In genomic region chr3:171488479-171488878, GRCh38 we compare ENCODE assay signal across 30 cellular contexts.
"Had no signal": no experiment of that assay in that cellular context is flagged by ENCODE, and none has a peak within 500 bp of the region (broad histone marks: within the 10 kb centered on the region; RNA-seq: fewer than 3 reads in every experiment).

No MANE protein-coding gene starts in this region.

- FAIRE-seq: kidney had no signal

- H3K36me3 ChIP-seq: left lung, lower lobe of right lung, neural progenitor cell, neutrophil, right atrium auricular region, right lobe of liver, stomach, thyroid gland, transverse colon, upper lobe of left lung, vagina had no signal

- H3K9me3 Mint-ChIP-seq: mesothelial cell of epicardium; naive B cell; natural killer cell; nephron progenitor cell; neural progenitor cell; stimulated activated naive B cell treated with anti-CD40 and anti-IgM and Interleukin-4, amounts not matched to agents 10 μg/mL and 1 μg/mL and 100 μg/mL, for 72 hours had no signal

- DNase-seq: hippocampal formation; kidney; left colon; left lung; lower lobe of right lung; mesendoderm; naive B cell; natural killer cell; nephron progenitor cell; occipital lobe; right lobe of liver; stimulated activated CD4-positive, alpha-beta T cell treated with anti-CD3 and anti-CD28 coated beads, Interleukin-1b, Interleukin-23, amount 100 ng/mL, for 48 hours; stimulated activated CD4-positive, alpha-beta T cell treated with anti-CD3 and anti-CD28 coated beads, Interleukin-2, amount 100 ng/mL, for 48 hours; stimulated activated CD4-positive, alpha-beta T cell treated with anti-CD3 and anti-CD28 coated beads, Interleukin-4, amount 100 ng/mL, for 4 hours; stimulated activated CD8-positive, alpha-beta memory T cell treated with anti-CD3 and anti-CD28 coated beads, Interleukin-4, amount 100 ng/mL, for 48 hours; stimulated activated naive B cell treated with anti-CD40 and anti-IgM and Interleukin-4, amounts not matched to agents 10 μg/mL and 1 μg/mL and 100 μg/mL, for 72 hours; stimulated activated naive CD8-positive, alpha-beta T cell treated with anti-CD3 and anti-CD28 coated beads, Interleukin-15, Interleukin-2, amounts not matched to agents 100 U/mL and 50 U/mL, for 24 hours; stomach; testis; thyroid gland; transverse colon; upper lobe of left lung had no signal

- H3K4me2 ChIP-seq: neural progenitor cell, smooth muscle cell had no signal

- H3K4me1 ChIP-seq: lower lobe of right lung, neural progenitor cell, parathyroid adenoma, right atrium auricular region, right lobe of liver, stomach, testis, thyroid gland, upper lobe of left lung, vagina had no signal

- H3K27ac Mint-ChIP-seq: mesothelial cell of epicardium; naive B cell; natural killer cell; nephron progenitor cell; neural progenitor cell; progenitor cell of endocrine pancreas; stimulated activated naive B cell treated with anti-CD40 and anti-IgM and Interleukin-4, amounts not matched to agents 10 μg/mL and 1 μg/mL and 100 μg/mL, for 72 hours had no signal

- H3K4me3 Mint-ChIP-seq: mesothelial cell of epicardium; naive B cell; natural killer cell; nephron progenitor cell; neural progenitor cell; stimulated activated naive B cell treated with anti-CD40 and anti-IgM and Interleukin-4, amounts not matched to agents 10 μg/mL and 1 μg/mL and 100 μg/mL, for 72 hours had no signal

- H3K9me3 ChIP-seq: left lung, lower lobe of right lung, neutrophil, right atrium auricular region, right lobe of liver, stomach, testis, thyroid gland, transverse colon, upper lobe of left lung, vagina had no signal

- H3K4me1 Mint-ChIP-seq: mesothelial cell of epicardium; nephron progenitor cell; neural progenitor cell; stimulated activated naive B cell treated with anti-CD40 and anti-IgM and Interleukin-4, amounts not matched to agents 10 μg/mL and 1 μg/mL and 100 μg/mL, for 72 hours had no signal

- H3K36me3 Mint-ChIP-seq: mesothelial cell of epicardium; naive B cell; natural killer cell; neural progenitor cell; stimulated activated naive B cell treated with anti-CD40 and anti-IgM and Interleukin-4, amounts not matched to agents 10 μg/mL and 1 μg/mL and 100 μg/mL, for 72 hours had no signal

- H3K27me3 Mint-ChIP-seq: naive B cell; progenitor cell of endocrine pancreas; stimulated activated naive B cell treated with anti-CD40 and anti-IgM and Interleukin-4, amounts not matched to agents 10 μg/mL and 1 μg/mL and 100 μg/mL, for 72 hours had no signal

- ATAC-seq: left colon; left lung; lower lobe of right lung; natural killer cell; right lobe of liver; stimulated activated naive B cell treated with anti-CD40 and anti-IgM and Interleukin-4, amounts not matched to agents 10 μg/mL and 1 μg/mL and 100 μg/mL, for 72 hours; stimulated activated naive CD8-positive, alpha-beta T cell treated with anti-CD3 and anti-CD28 coated beads, Interleukin-15, Interleukin-2, amounts not matched to agents 100 U/mL and 50 U/mL, for 24 hours had no signal

- H3K27me3 ChIP-seq: left lung, neural progenitor cell, neutrophil, right atrium auricular region, right lobe of liver, stomach, testis, thyroid gland, transverse colon, upper lobe of left lung, vagina had no signal

- H3K4me3 ChIP-seq: left lung, lower lobe of right lung, neural progenitor cell, right atrium auricular region, right lobe of liver, smooth muscle cell, stomach, testis, thyroid gland, transverse colon, upper lobe of left lung, vagina had no signal

- H2AFZ ChIP-seq: neural progenitor cell, parathyroid adenoma had no signal

- H3K79me2 ChIP-seq: parathyroid adenoma had no signal

- H3K9ac ChIP-seq: neural progenitor cell, parathyroid adenoma had no signal

- H3K27ac ChIP-seq: left lung, lower lobe of right lung, neural progenitor cell, neutrophil, parathyroid adenoma, right atrium auricular region, right lobe of liver, stomach, testis, thyroid gland, transverse colon, upper lobe of left lung, vagina had no signal
